ENCODE assay signal across 8 cellular contexts in the genomic region with DNA sequence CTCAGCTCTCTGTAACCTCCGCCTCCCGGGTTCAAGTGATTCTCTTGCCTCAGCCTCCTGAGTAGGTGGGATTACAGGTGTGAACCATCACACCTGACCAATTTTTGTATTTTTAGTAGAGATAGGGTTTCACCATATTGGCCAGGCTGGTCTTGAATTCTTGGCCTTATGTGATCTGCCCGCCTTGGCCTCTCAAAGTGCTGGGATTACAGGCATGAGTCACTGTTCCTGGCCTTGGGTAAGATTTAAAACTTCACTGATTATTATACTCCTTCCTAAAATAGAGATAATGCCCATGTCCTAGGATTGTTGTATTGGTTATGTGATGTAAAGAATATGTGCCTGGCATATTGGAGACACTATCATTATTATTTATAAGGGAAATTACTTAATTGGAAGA.
DNase-seq lines count a peak whose midpoint lies in the region; ATAC-seq and TF ChIP-seq lines count a peak whose summit lies in the region.
"Not testable (repeated sequence)": the region's sequence is repeated elsewhere in the genome, so short reads cannot be mapped to it uniquely, and the experiment has no call there.

No MANE protein-coding gene starts in this region.

- not testable (repeated sequence) for H3K36me3 ChIP-seq in GM23248 (ENCODE audit: low read depth); tibial artery

- not testable (repeated sequence) for H3K36me3 Mint-ChIP-seq in MCF 10A (ENCODE audit: insufficient read depth, unreplicated experiment)
- peaks cover 4 to 14% of the 10 kb centered on the region in 2 donors for H3K36me3 Mint-ChIP-seq in naive B cell

- H3K27me3 ChIP-seq in GM23248 (replicated peaks; ENCODE audit: insufficient read depth); tibial artery: not testable (repeated sequence)

- H3K4me1 ChIP-seq in GM23248 (ENCODE audit: insufficient read depth) (peaks cover 28% of the 10 kb centered on the region), tibial artery (peaks cover 0 to 52% (median 18%) of the 10 kb centered on the region in 4 donors)

- not testable (repeated sequence) for H3K9me3 Mint-ChIP-seq in MCF 10A (ENCODE audit: unreplicated experiment); naive B cell

- H3K27me3 Mint-ChIP-seq in MCF 10A (ENCODE audit: insufficient read depth, unreplicated experiment); naive B cell: not testable (repeated sequence)

- H2AFZ ChIP-seq in GM23248: not testable (repeated sequence)

- POLR2A ChIA-PET in MCF 10A (lab: Yijun Ruan, JAX): interaction anchor here (1.7 to 2.3 kb wide), 2 partner anchors 13 to 31 kb away, joined by 6 to 7 read pairs; no protein-coding TSS in a partner anchor

- TF ChIP-seq CTCF in MCF 10A (IDR thresholded peaks at IDR 0.05; ENCODE audit: unreplicated experiment); tibial artery (IDR thresholded peaks at IDR 0.05): not testable (repeated sequence)

- DNase-seq in GM23248: peak; percentile 62
- peak; percentile 55 for DNase-seq in LHCN-M2 (ENCODE audit: low read depth)
- peak; percentile 63 for DNase-seq in MCF 10A (ENCODE audit: unreplicated experiment)
- peak; percentile 47 for DNase-seq in fibroblast of gingiva (ENCODE audit: low read depth)
- DNase-seq in glomerular visceral epithelial cell (ENCODE audit: extremely low spot score): peak; percentile 5
- not testable (repeated sequence) for DNase-seq in naive B cell, tibial artery

- not testable (repeated sequence) for H4K20me1 ChIP-seq in GM23248 (ENCODE audit: insufficient read depth)

- not testable (repeated sequence) for H3K27ac ChIP-seq in GM23248
- H3K27ac ChIP-seq in tibial artery: peak overlapping the region; percentile 6 to 20

- not testable (repeated sequence) for H3K27ac Mint-ChIP-seq in MCF 10A (ENCODE audit: low read depth, unreplicated experiment)
- peak overlapping the region; percentile 65 to 99 (median 86) for H3K27ac Mint-ChIP-seq in naive B cell

- intact Hi-C loops in MCF 10A (cut with micrococcal nuclease); tibial artery (cut with DNase I; ENCODE audit: low total_unique reads): not testable (repeated sequence)

- not testable (repeated sequence) for H3K9me3 ChIP-seq in GM23248 (ENCODE audit: low read depth); tibial artery

- H3K79me2 ChIP-seq in GM23248 (ENCODE audit: insufficient read depth): peaks cover 98% of the 10 kb centered on the region

- H3F3A ChIP-seq in GM23248 (ENCODE audit: insufficient read depth): not testable (repeated sequence)

- H3K9ac ChIP-seq in GM23248: not testable (repeated sequence)

- H3K9me2 ChIP-seq in GM23248 (ENCODE audit: insufficient read depth): not testable (repeated sequence)

- H3K4me3 ChIP-seq in GM23248, tibial artery: not testable (repeated sequence)

- not testable (repeated sequence) for H3K4me1 Mint-ChIP-seq in MCF 10A (ENCODE audit: insufficient read depth, unreplicated experiment)
- H3K4me1 Mint-ChIP-seq in naive B cell: peaks cover 31 to 80% (median 38%) of the 10 kb centered on the region in 3 donors

- in situ Hi-C loops in GM23248 (cut with MboI): not testable (repeated sequence)

- not testable (repeated sequence) for H3K4me3 Mint-ChIP-seq in MCF 10A (ENCODE audit: unreplicated experiment)
- peak overlapping the region in 3 of 8 donors; percentile 19 to 69 (median 20) for H3K4me3 Mint-ChIP-seq in naive B cell

- CTCF ChIA-PET in MCF 10A (lab: Yijun Ruan, JAX): interaction anchor here (3.5 kb wide), 1 partner anchor 79 kb away, joined by 37 read pairs; no protein-coding TSS in a partner anchor

- BruUV-seq in MCF 10A (replicated peaks; lab: Mats Ljungman, UMichigan): not testable (repeated sequence)

- peak; percentile 45; the same call in 1 of the 3 replicates for ATAC-seq in SK-N-SH treated with all-trans-retinoic acid at 6 μM for 48 hours
- not testable (repeated sequence) for ATAC-seq in naive B cell (ENCODE audit: low read depth in 2 of 2)

- 72% methylated on average over 3 of the region's 3 CpGs for WGBS in GM23248 (ENCODE audit: low coverage in 1 of 2, low lambda C conversion rate in 2 of 2, missing lambda C conversion rate in 2 of 2), 2 experiments

- H3K4me2 ChIP-seq in GM23248 (ENCODE audit: unreplicated experiment): peak overlapping the region; percentile 1
